ENCODE assay signal across 8 cellular contexts in genomic region chr16:10945065-10945787, GRCh38. TPM values are rescaled to one million over a fixed set of nuclear protein-coding genes. Genes with fewer than 3 reads are reported as not detected.
DNase-seq lines count a peak whose midpoint lies in the region; ATAC-seq and TF ChIP-seq lines count a peak whose summit lies in the region.

No MANE protein-coding gene starts in this region.

- H3K9me3 ChIP-seq in BE2C, result no peaks in the 10 kb centered on the region

- H3K4me2 ChIP-seq in KMS-11, result peak overlapping the region; percentile 91

- H3K27ac Mint-ChIP-seq in dendritic cell treated with granulocyte-macrophage colony-stimulating factor and Interleukin-4, amounts not matched to agents 40 ng/mL and 50 ng/mL, for 4 days, result peak overlapping the region; percentile 93
- H3K27ac Mint-ChIP-seq in natural killer cell, result peak overlapping the region; percentile 65 to 93

- peaks cover 35% of the 10 kb centered on the region for H3K36me3 Mint-ChIP-seq in dendritic cell treated with granulocyte-macrophage colony-stimulating factor and Interleukin-4, amounts not matched to agents 40 ng/mL and 50 ng/mL, for 4 days (ENCODE audit: low read depth)
- H3K36me3 Mint-ChIP-seq in natural killer cell, result no peaks in the 10 kb centered on the region

- no peaks in the 10 kb centered on the region for H3K9me3 Mint-ChIP-seq in dendritic cell treated with granulocyte-macrophage colony-stimulating factor and Interleukin-4, amounts not matched to agents 40 ng/mL and 50 ng/mL, for 4 days
- H3K9me3 Mint-ChIP-seq in natural killer cell, result no peaks in the 10 kb centered on the region

- H3K4me3 ChIP-seq in BE2C (ENCODE audit: low read depth, low read length) (peak overlapping the region; percentile 88), KMS-11 (IDR thresholded peaks at IDR 0.05; ENCODE audit: insufficient read depth, low read depth, low read length) (peak overlapping the region; percentile 42)

- no peaks in the 10 kb centered on the region; the same call in 1 of the 2 replicates for H3K36me3 ChIP-seq in BE2C
- no peaks in the 10 kb centered on the region for H3K36me3 ChIP-seq in KMS-11 (ENCODE audit: insufficient read depth)

- H3K79me2 ChIP-seq in KMS-11 (ENCODE audit: insufficient read depth, low read depth), result peaks cover 33% of the 10 kb centered on the region; the same call in 1 of the 2 replicates

- TF ChIP-seq CTCF in BE2C (IDR thresholded peaks at IDR 0.05; ENCODE audit: low read depth, low read length) (no peak), KMS-11 (conservative IDR thresholded peaks at IDR 0.05; ENCODE audit: low read depth, low read length) (no peak), natural killer cell (IDR thresholded peaks at IDR 0.05) (no peak), GM10266 (IDR thresholded peaks at IDR 0.05; ENCODE audit: control insufficient read depth, insufficient read depth, low read depth, missing control alignments) (no peak)

- H3K27me3 ChIP-seq in BE2C, result no peaks in the 10 kb centered on the region
- no peaks in the 10 kb centered on the region for H3K27me3 ChIP-seq in KMS-11 (ENCODE audit: insufficient read depth, low read depth)

- intact Hi-C loops in dendritic cell treated with granulocyte-macrophage colony-stimulating factor and Interleukin-4, amounts not matched to agents 40 ng/mL and 50 ng/mL, for 4 days (cut with micrococcal nuclease), result no loop called here
- intact Hi-C loops in natural killer cell (cut with micrococcal nuclease), result loop anchor here (2.0 kb wide), 1 partner anchor 200 kb away; no protein-coding TSS in a partner anchor

- H3K4me1 ChIP-seq in BE2C (no peaks in the 10 kb centered on the region; the same call in 1 of the 2 replicates), KMS-11 (ENCODE audit: low read depth, poor library complexity, severe bottlenecking) (peaks cover 32% of the 10 kb centered on the region)

- ATAC-seq in natural killer cell (no peak), GM21786 (IDR thresholded peaks at IDR 0.05; ENCODE audit: unreplicated experiment) (no peak), HG03565 (IDR thresholded peaks at IDR 0.05; ENCODE audit: unreplicated experiment) (no peak)

- no peak overlapping the region for H3K27ac ChIP-seq in KMS-11

- H4K20me1 ChIP-seq in KMS-11 (ENCODE audit: insufficient read depth), result no peaks in the 10 kb centered on the region; the same call in 1 of the 2 replicates

- peak overlapping the region; percentile 64; the same call in 1 of the 2 replicates for H3K9ac ChIP-seq in KMS-11

- H3K27me3 Mint-ChIP-seq in dendritic cell treated with granulocyte-macrophage colony-stimulating factor and Interleukin-4, amounts not matched to agents 40 ng/mL and 50 ng/mL, for 4 days, result no peaks in the 10 kb centered on the region
- H3K27me3 Mint-ChIP-seq in natural killer cell (ENCODE audit: low read depth in 2 of 2), result no peaks in the 10 kb centered on the region

- H2AFZ ChIP-seq in KMS-11 (ENCODE audit: low read depth), result peak overlapping the region; percentile 77

- H3K4me3 Mint-ChIP-seq in dendritic cell treated with granulocyte-macrophage colony-stimulating factor and Interleukin-4, amounts not matched to agents 40 ng/mL and 50 ng/mL, for 4 days, result peak overlapping the region; percentile 96
- peak overlapping the region; percentile 88 for H3K4me3 Mint-ChIP-seq in natural killer cell

- DNase-seq in BE2C (no peak), natural killer cell (no peak), GM10266 (ENCODE audit: extremely low spot score) (no peak), NCI-H1417 (lab: John Stamatoyannopoulos, UW) (no peak)

- peaks cover 74% of the 10 kb centered on the region for H3K4me1 Mint-ChIP-seq in dendritic cell treated with granulocyte-macrophage colony-stimulating factor and Interleukin-4, amounts not matched to agents 40 ng/mL and 50 ng/mL, for 4 days (ENCODE audit: low read depth)
- H3K4me1 Mint-ChIP-seq in natural killer cell, result peaks cover 48 to 62% of the 10 kb centered on the region in 2 donors

RNA-seq across cellular contexts. Expression of gene CLEC16A, which starts 0.9 kb away (rescaled TPM):
- 33.3 TPM for polyA plus RNA-seq in BE2C (2012; ENCODE audit: insufficient read depth, insufficient read length, low read depth)
- 10 to 100 TPM; 35.9 to 50.5 (median 37.4) TPM for total RNA-seq in natural killer cell

RNA-seq across cellular contexts. Expression of gene DEXI, which starts 3.0 kb away (rescaled TPM):
- polyA plus RNA-seq in BE2C (2012; ENCODE audit: insufficient read depth, insufficient read length, low read depth), result 68.8 TPM
- 10 to 100 TPM in 2 of 3 donors, 1 to 10 TPM in 1; 8.7 to 15.2 (median 14.4) TPM for total RNA-seq in natural killer cell
